In genomic region chr3:112376996-112377395, GRCh38 we compare ENCODE assay signal across 1 cellular context.
TF ChIP-seq lines count a peak whose summit lies in the region.

No MANE protein-coding gene starts in this region.

TF ChIP-seq in GM23338, 12 proteins besides CTCF, POLR2A, EP300 and RAD21 (continued from another document):
- no peak for TF ChIP-seq ZNF462 (CRISPR knock-in tag; IDR thresholded peaks at IDR 0.05)
